1 cellular context compared by ENCODE assay signal in genomic region chr3:64945171-64945684, GRCh38.
TF ChIP-seq lines count a peak whose summit lies in the region.

No MANE protein-coding gene starts in this region.

TF ChIP-seq in HepG2, 621 proteins besides CTCF, POLR2A, EP300 and RAD21 (continued from another document):
- TF ChIP-seq ZBTB40 (IDR thresholded peaks at IDR 0.05) (no peak), ZBTB40 (CRISPR knock-in tag; IDR thresholded peaks at IDR 0.05) (no peak), ZNF558 (CRISPR knock-in tag; IDR thresholded peaks at IDR 0.05; ENCODE audit: borderline replicate concordance) (no peak), ZNF260 (CRISPR knock-in tag; IDR thresholded peaks at IDR 0.05; ENCODE audit: borderline replicate concordance, low read depth) (no peak), NFATC3 (CRISPR knock-in tag; IDR thresholded peaks at IDR 0.05) (no peak), SRSF4 (IDR thresholded peaks at IDR 0.05; ENCODE audit: low read depth, low read length, poor library complexity, severe bottlenecking) (no peak), DR1 (CRISPR knock-in tag; IDR thresholded peaks at IDR 0.05) (no peak), ARID3A (IDR thresholded peaks at IDR 0.05; ENCODE audit: low read depth, low read length) (no peak)
TF ChIP-seq in HepG2: peak in this region for 0.
